Comparison of ENCODE assay signal across 15 cellular contexts in the genomic region with DNA sequence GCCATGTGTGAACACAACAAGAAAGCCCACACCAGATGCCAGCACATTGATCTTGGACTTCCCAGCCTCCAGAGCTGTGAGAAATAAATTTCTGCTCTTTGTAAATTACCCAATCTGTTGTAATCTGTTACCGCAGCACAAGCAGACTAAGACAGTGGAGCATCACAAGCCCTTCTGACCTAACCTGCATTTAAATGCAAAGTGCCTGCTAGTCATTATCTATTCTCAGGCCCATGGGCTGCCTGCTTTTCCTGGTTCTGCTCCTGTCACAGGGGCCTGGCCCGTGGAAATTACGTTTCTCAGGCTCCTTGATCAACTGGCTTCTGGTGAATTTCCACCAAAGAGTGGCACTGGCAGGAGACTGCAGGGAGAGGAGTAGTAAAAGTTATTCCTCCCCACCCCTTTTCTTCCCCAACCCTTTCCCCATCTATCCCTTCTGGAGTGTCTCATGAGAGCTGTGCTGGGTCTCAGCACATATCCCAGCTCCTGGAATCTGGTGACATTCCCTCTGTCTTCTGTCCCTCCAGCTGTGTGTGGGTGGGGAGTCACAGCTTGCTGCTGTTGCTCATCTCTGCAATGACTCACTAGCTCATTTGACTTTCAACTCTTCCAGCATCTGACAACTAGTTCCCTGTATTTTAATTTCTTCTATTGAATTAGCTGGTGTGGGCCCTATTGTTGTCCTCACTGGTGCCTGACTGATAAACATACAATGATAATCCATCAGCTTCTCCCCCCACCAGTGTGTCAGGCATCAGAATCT.
DNase-seq lines count a peak whose midpoint lies in the region; TF ChIP-seq lines count a peak whose summit lies in the region.
"Had no signal": no experiment of that assay in that cellular context is flagged by ENCODE, and none has a peak within 500 bp of the region (broad histone marks: within the 10 kb centered on the region; RNA-seq: fewer than 3 reads in every experiment).

No MANE protein-coding gene starts in this region.

- H3K9me3 Mint-ChIP-seq in activated CD4-positive, alpha-beta T cell treated with anti-CD3 and anti-CD28 coated beads, Interleukin-2, amount 10 ng/mL, durations not matched to agents 24 days and 14 days, result no peaks in the 10 kb centered on the region

- H3K9me3 ChIP-seq in NT2/D1 (ENCODE audit: insufficient read depth, low read length) (no peaks in the 10 kb centered on the region), tibial nerve (peaks cover 0 to 8% (median 0%) of the 10 kb centered on the region in 4 donors)
- H3K9me3 ChIP-seq: uterus had no signal

- no peak overlapping the region for H3K4me3 Mint-ChIP-seq in activated CD4-positive, alpha-beta T cell treated with anti-CD3 and anti-CD28 coated beads, Interleukin-2, amount 10 ng/mL, durations not matched to agents 24 days and 14 days
- H3K4me3 Mint-ChIP-seq: activated CD8-positive, alpha-beta memory T cell treated with anti-CD3 and anti-CD28 coated beads, Interleukin-2, amount 10 ng/mL, durations not matched to agents 7 days and 5 days had no signal

- intact Hi-C loops in posterior cingulate gyrus (cut with DNase I), result no loop called here
- intact Hi-C loops in activated CD4-positive, alpha-beta T cell treated with anti-CD3 and anti-CD28 coated beads, Interleukin-2, amount 10 ng/mL, durations not matched to agents 24 days and 14 days (cut with micrococcal nuclease), result no loop called here

- no peak overlapping the region for H3K27ac ChIP-seq in tibial nerve
- H3K27ac ChIP-seq: uterus had no signal

- H3K36me3 ChIP-seq in NT2/D1 (ENCODE audit: insufficient read depth, insufficient read length, low read length) (no peaks in the 10 kb centered on the region), tibial nerve (no peaks in the 10 kb centered on the region)
- H3K36me3 ChIP-seq: uterus had no signal

- no peak for TF ChIP-seq POLR2A in tibial nerve (IDR thresholded peaks at IDR 0.05)

- H3K27ac Mint-ChIP-seq in activated CD4-positive, alpha-beta T cell treated with anti-CD3 and anti-CD28 coated beads, Interleukin-2, amount 10 ng/mL, durations not matched to agents 24 days and 14 days, result no peak overlapping the region
- H3K27ac Mint-ChIP-seq: activated CD8-positive, alpha-beta memory T cell treated with anti-CD3 and anti-CD28 coated beads, Interleukin-2, amount 10 ng/mL, durations not matched to agents 7 days and 5 days had no signal

- no peak for TF ChIP-seq EP300 in tibial nerve (IDR thresholded peaks at IDR 0.05)

- H3K36me3 Mint-ChIP-seq in activated CD4-positive, alpha-beta T cell treated with anti-CD3 and anti-CD28 coated beads, Interleukin-2, amount 10 ng/mL, durations not matched to agents 24 days and 14 days (ENCODE audit: low read depth), result no peaks in the 10 kb centered on the region

- H3K27me3 Mint-ChIP-seq in activated CD4-positive, alpha-beta T cell treated with anti-CD3 and anti-CD28 coated beads, Interleukin-2, amount 10 ng/mL, durations not matched to agents 24 days and 14 days, result no peaks in the 10 kb centered on the region
- H3K27me3 Mint-ChIP-seq: activated CD8-positive, alpha-beta memory T cell treated with anti-CD3 and anti-CD28 coated beads, Interleukin-2, amount 10 ng/mL, durations not matched to agents 7 days and 5 days had no signal

- TF ChIP-seq CTCF in tibial nerve (IDR thresholded peaks at IDR 0.05), result no peak

- no peaks in the 10 kb centered on the region for H3K4me1 Mint-ChIP-seq in activated CD4-positive, alpha-beta T cell treated with anti-CD3 and anti-CD28 coated beads, Interleukin-2, amount 10 ng/mL, durations not matched to agents 24 days and 14 days
- H3K4me1 Mint-ChIP-seq: activated CD8-positive, alpha-beta memory T cell treated with anti-CD3 and anti-CD28 coated beads, Interleukin-2, amount 10 ng/mL, durations not matched to agents 7 days and 5 days had no signal

- peaks cover 3% of the 10 kb centered on the region for H3K4me1 ChIP-seq in NT2/D1 (ENCODE audit: insufficient read depth, insufficient read length)
- H3K4me1 ChIP-seq in tibial nerve, result no peaks in the 10 kb centered on the region
- H3K4me1 ChIP-seq: uterus had no signal

- 83 to 84% methylated on average over 3 of the region's 3 CpGs for WGBS in tibial nerve, 2 donors

- no peak overlapping the region for H3K9ac ChIP-seq in NT2/D1 (ENCODE audit: insufficient read length, low read depth)

- H3K4me3 ChIP-seq in NT2/D1 (ENCODE audit: insufficient read length, low read depth), result no peak overlapping the region
- no peak overlapping the region for H3K4me3 ChIP-seq in tibial nerve
- H3K4me3 ChIP-seq: uterus had no signal

- DNase-seq in EH (ENCODE audit: low read depth), result peak; percentile 47
- peak; percentile 55 for DNase-seq in NT2/D1 (ENCODE audit: low read depth, low spot score)
- peak; percentile 48 for DNase-seq in foreskin melanocyte
- peak; percentile 40 to 94 (median 60) for DNase-seq in posterior cingulate gyrus
- no peak for DNase-seq in activated CD4-positive, CD25-positive, alpha-beta regulatory T cell (lab: John Stamatoyannopoulos, UW)
- DNase-seq in AML-193 (lab: John Stamatoyannopoulos, UW), result no peak
- DNase-seq in activated CD4-positive, alpha-beta T cell treated with anti-CD3 and anti-CD28 coated beads, Interleukin-2, amount 10 ng/mL, durations not matched to agents 24 days and 14 days, result no peak
- DNase-seq in tibial nerve (ENCODE audit: low spot score in 2 of 2), result no peak
- DNase-seq: activated CD8-positive, alpha-beta memory T cell treated with anti-CD3 and anti-CD28 coated beads, Interleukin-2, amount 10 ng/mL, durations not matched to agents 7 days and 5 days; aorta; Calu3; NCI-H1092 treated with DMSO at 0.1 percent for 48 hours; OCI-M1; T-helper 9 cell; uterus had no signal

- H3K27me3 ChIP-seq in NT2/D1 (ENCODE audit: insufficient read depth, insufficient read length), result no peaks in the 10 kb centered on the region
- H3K27me3 ChIP-seq in tibial nerve, result no peaks in the 10 kb centered on the region
- H3K27me3 ChIP-seq: uterus had no signal

Comparison
In these comparisons a context has a peak if more than half of its experiments do, and no peak if none do; other contexts are left out.
1. DNase-seq: peak in EH (single experiment), NT2/D1 (single experiment), foreskin melanocyte (single experiment) and posterior cingulate gyrus (10 of 10); none in activated CD4-positive, CD25-positive, alpha-beta regulatory T cell (0 of 4), AML-193 (0 of 2), activated CD4-positive, alpha-beta T cell treated with anti-CD3 and anti-CD28 coated beads, Interleukin-2, amount 10 ng/mL, durations not matched to agents 24 days and 14 days (single experiment) and tibial nerve (0 of 2).